ENCODE assay signal across 1 cellular context in the genomic region with DNA sequence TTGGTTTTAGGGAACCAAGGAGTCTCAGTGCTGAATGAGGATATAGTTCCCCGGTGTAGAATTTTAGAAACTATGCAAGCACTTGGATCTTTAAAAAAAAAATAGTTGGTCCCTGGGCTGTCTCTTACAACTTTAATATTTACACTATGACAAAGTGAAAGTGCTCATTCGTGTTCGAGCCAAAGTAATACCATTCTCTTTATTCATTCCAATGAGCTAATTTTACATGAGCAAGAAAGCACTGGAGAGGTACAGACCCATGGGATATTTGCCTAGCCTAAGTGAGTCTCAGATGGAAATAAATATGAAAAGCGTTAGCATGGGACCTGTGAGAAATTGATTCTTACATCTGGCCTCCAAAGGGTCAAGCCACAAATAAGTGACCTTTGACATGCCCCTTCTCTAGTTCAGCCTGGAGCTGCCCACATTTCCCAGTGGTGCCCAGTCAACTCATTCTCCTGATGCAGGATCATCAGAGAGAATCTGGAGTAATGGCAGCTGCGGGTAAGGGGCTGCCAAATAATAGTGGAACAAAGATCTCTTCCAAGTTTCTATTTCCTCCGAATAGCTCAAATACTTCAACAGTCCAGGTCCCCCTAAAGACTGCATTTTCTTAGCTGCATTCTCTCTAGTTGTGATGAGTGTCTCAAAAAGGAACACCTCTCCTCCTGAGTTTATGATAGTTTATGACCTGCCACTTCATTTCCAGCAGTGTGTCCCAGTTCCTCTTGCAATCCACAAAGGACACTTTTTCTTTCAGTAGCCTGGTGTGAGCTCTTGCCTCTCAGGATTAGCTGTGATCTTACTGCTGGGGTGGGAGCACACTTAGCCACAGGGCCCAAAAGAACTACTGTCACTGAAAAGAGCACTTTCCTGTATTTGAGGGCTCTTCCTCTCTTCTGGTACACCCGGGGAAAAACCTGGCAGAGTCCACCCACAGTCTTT.
TF ChIP-seq lines count a peak whose summit lies in the region.

No MANE protein-coding gene starts in this region.

TF ChIP-seq in H1, 55 proteins besides CTCF, POLR2A, EP300 and RAD21:
- TF ChIP-seq FOSL1 (IDR thresholded peaks at IDR 0.05; ENCODE audit: insufficient read depth, low read depth, low read length) (no peak), CBX5 (IDR thresholded peaks at IDR 0.05; ENCODE audit: low read depth, low read length) (no peak), NANOG (IDR thresholded peaks at IDR 0.05; ENCODE audit: insufficient read depth, low read depth, low read length, poor library complexity, severe bottlenecking) (no peak), SIN3A (conservative IDR thresholded peaks at IDR 0.05 in 1 of 2, IDR thresholded peaks at IDR 0.05 in 1 of 2; ENCODE audit: low read depth in 1 of 2, low read length in 2 of 2) (no peak), YY1 (IDR thresholded peaks at IDR 0.05; ENCODE audit: low read depth, low read length) (no peak), KDM1A (IDR thresholded peaks at IDR 0.05; ENCODE audit: borderline replicate concordance, low read length) (no peak), EZH2 (IDR thresholded peaks at IDR 0.05; ENCODE audit: low read depth, low read length, severe bottlenecking) (no peak)
